Comparison of ENCODE assay signal across 20 cellular contexts in genomic region chr4:10527438-10527837, GRCh38.
DNase-seq lines count a peak whose midpoint lies in the region; ATAC-seq, FAIRE-seq and TF ChIP-seq lines count a peak whose summit lies in the region.
"Had no signal": no experiment of that assay in that cellular context is flagged by ENCODE, and none has a peak within 500 bp of the region (broad histone marks: within the 10 kb centered on the region; RNA-seq: fewer than 3 reads in every experiment).

No MANE protein-coding gene starts in this region.

- no peak for FAIRE-seq in bronchial epithelial cell (lab: Jason Lieb, UNC)
- FAIRE-seq: A204.1, GM12878 had no signal

- H3K4me1 Mint-ChIP-seq in glutamatergic neuron (ENCODE audit: low read depth, unreplicated experiment) = peaks cover 7% of the 10 kb centered on the region
- H3K4me1 Mint-ChIP-seq: CD4-positive, CD25-positive, alpha-beta regulatory T cell; CD8-positive, alpha-beta memory T cell had no signal

- H3K27me3 Mint-ChIP-seq in glutamatergic neuron (ENCODE audit: unreplicated experiment) = peaks cover 5% of the 10 kb centered on the region

- no peak overlapping the region for H3K9ac ChIP-seq in PC-3 (ENCODE audit: low read length)

- H3K9me3 Mint-ChIP-seq in glutamatergic neuron (ENCODE audit: unreplicated experiment) = peaks cover 6% of the 10 kb centered on the region
- H3K9me3 Mint-ChIP-seq: CD4-positive, CD25-positive, alpha-beta regulatory T cell; CD8-positive, alpha-beta memory T cell had no signal

- peaks cover 17% of the 10 kb centered on the region; the same call in 1 of the 2 replicates for H3K4me1 ChIP-seq in PC-3 (ENCODE audit: insufficient read depth, low read length)
- H3K4me1 ChIP-seq: BE2C had no signal

- H3K27me3 ChIP-seq in PC-3 (ENCODE audit: low read length) (no peaks in the 10 kb centered on the region), bronchial epithelial cell (ENCODE audit: control insufficient read depth, insufficient read depth, low read length) (no peaks in the 10 kb centered on the region)
- H3K27me3 ChIP-seq: BE2C had no signal

- intact Hi-C loops in PC-3 (cut with micrococcal nuclease) (no loop called here), Right ventricle myocardium inferior (cut with DNase I) (no loop called here)

- no peaks in the 10 kb centered on the region for H3K79me2 ChIP-seq in PC-3 (ENCODE audit: low read length)

- DNase-seq in PC-3 (no peak), bronchial epithelial cell (ENCODE audit: low read depth) (peak; percentile 30), glutamatergic neuron (no peak), Right ventricle myocardium inferior (ENCODE audit: missing footprints) (no peak), activated gamma-delta T cell (lab: John Stamatoyannopoulos, UW) (no peak)
- no peak for DNase-seq in stimulated activated CD4-positive, alpha-beta T cell treated with anti-CD3 and anti-CD28 coated beads, Interleukin-2, amount 100 ng/mL, for 24 hours
- DNase-seq: ACHN; BE2C; C1 segment of cervical spinal cord; CD4-positive, CD25-positive, alpha-beta regulatory T cell; CD8-positive, alpha-beta memory T cell; COR-L47; DMS 273 treated with DMSO at 0.1 percent for 48 hours; DMS53; DND-41; EL; GOT3; H7 had no signal

- no peaks in the 10 kb centered on the region for H3K36me3 Mint-ChIP-seq in glutamatergic neuron (ENCODE audit: unreplicated experiment)
- H3K36me3 Mint-ChIP-seq: CD4-positive, CD25-positive, alpha-beta regulatory T cell; CD8-positive, alpha-beta memory T cell had no signal

- no peaks in the 10 kb centered on the region for H3K9me3 ChIP-seq in PC-3 (ENCODE audit: low read length)
- H3K9me3 ChIP-seq: BE2C had no signal

- H4K20me1 ChIP-seq in PC-3 (ENCODE audit: low read length) = no peaks in the 10 kb centered on the region

- H3F3A ChIP-seq in PC-3 (ENCODE audit: low read length, unreplicated experiment) = no peaks in the 10 kb centered on the region

- peak overlapping the region; percentile 29 for H3K27ac ChIP-seq in PC-3 (ENCODE audit: low read length)

- ATAC-seq in PC-3 = no peak
- no peak for ATAC-seq in Right ventricle myocardium inferior
- ATAC-seq: GM12878 had no signal

- H3K27ac Mint-ChIP-seq in glutamatergic neuron (ENCODE audit: unreplicated experiment) = peak overlapping the region; percentile 29
- H3K27ac Mint-ChIP-seq: CD4-positive, CD25-positive, alpha-beta regulatory T cell had no signal

- BruUV-seq in PC-3 (replicated peaks; lab: Mats Ljungman, UMichigan) = no TSS peak

- TF ChIP-seq CTCF in PC-3 (conservative IDR thresholded peaks at IDR 0.05; ENCODE audit: low read depth, low read length) (no peak), bronchial epithelial cell (IDR thresholded peaks at IDR 0.05; ENCODE audit: insufficient read depth, low read length, severe bottlenecking) (no peak), glutamatergic neuron (IDR thresholded peaks at IDR 0.05; ENCODE audit: partially characterized antibody, unreplicated experiment) (no peak)

- CTCF ChIA-PET in PC-3 (lab: Charles Lee) = no interaction called here

- H3K4me3 Mint-ChIP-seq in glutamatergic neuron (ENCODE audit: unreplicated experiment) = no peak overlapping the region
- H3K4me3 Mint-ChIP-seq: CD4-positive, CD25-positive, alpha-beta regulatory T cell; CD8-positive, alpha-beta memory T cell had no signal

- H3K36me3 ChIP-seq in PC-3 (ENCODE audit: low read depth, low read length) (no peaks in the 10 kb centered on the region), bronchial epithelial cell (ENCODE audit: control insufficient read depth, insufficient read depth, low read length) (no peaks in the 10 kb centered on the region)
- H3K36me3 ChIP-seq: BE2C had no signal

- no peaks in the 10 kb centered on the region for H3K9me2 ChIP-seq in PC-3 (replicated peaks; ENCODE audit: low read length)

- POLR2A ChIA-PET in PC-3 (lab: Charles Lee; ENCODE audit: unreplicated experiment) = no interaction called here

- H3K4me3 ChIP-seq in PC-3 (ENCODE audit: low read length) = no peak overlapping the region
- H3K4me3 ChIP-seq in bronchial epithelial cell (ENCODE audit: low read depth, low read length) = no peak overlapping the region
- H3K4me3 ChIP-seq: GM12878 had no signal

- H3K4me2 ChIP-seq in PC-3 (ENCODE audit: low read length) = peak overlapping the region; percentile 35; the same call in 1 of the 2 replicates

- H2AFZ ChIP-seq in PC-3 (ENCODE audit: low read length) = no peak overlapping the region
